ENCODE assay signal across 16 cellular contexts in genomic region chr6:9205645-9206044, GRCh38.
A peak's percentile ranks its signal among the peaks of the same experiment; 100 is the strongest.
DNase-seq lines count a peak whose midpoint lies in the region; ATAC-seq and TF ChIP-seq lines count a peak whose summit lies in the region.
"Had no signal": no experiment of that assay in that cellular context is flagged by ENCODE, and none has a peak within 500 bp of the region (broad histone marks: within the 10 kb centered on the region; RNA-seq: fewer than 3 reads in every experiment).

No MANE protein-coding gene starts in this region.

- no peaks in the 10 kb centered on the region for H3K4me1 ChIP-seq in adipocyte (ENCODE audit: control insufficient read depth, insufficient read depth, low read length)
- H3K4me1 ChIP-seq: HAP-1 had no signal

- H3K9me3 ChIP-seq in adipocyte (ENCODE audit: control insufficient read depth, low read length), result peaks cover 13% of the 10 kb centered on the region
- H3K9me3 ChIP-seq: HAP-1 had no signal

- TF ChIP-seq CTCF in AG10803 (conservative IDR thresholded peaks at IDR 0.05; ENCODE audit: low read length), result no peak

- H3K27me3 ChIP-seq in adipocyte (replicated peaks; ENCODE audit: control insufficient read depth, insufficient read depth, low read length), result no peaks in the 10 kb centered on the region

- no peak for ATAC-seq in HG02973 (IDR thresholded peaks at IDR 0.05; ENCODE audit: unreplicated experiment)
- ATAC-seq: K562 had no signal

- DNase-seq in AG10803 (ENCODE audit: low read depth), result peak; percentile 9
- DNase-seq in HCEC 1CT, result peak; percentile 26
- DNase-seq in adipocyte (ENCODE audit: low read depth), result peak; percentile 58
- DNase-seq in iris pigment epithelial cell (ENCODE audit: low read depth), result peak; percentile 1
- no peak for DNase-seq in pons (ENCODE audit: low spot score)
- DNase-seq in activated CD4-positive, CD25-positive, alpha-beta regulatory T cell (lab: John Stamatoyannopoulos, UW), result no peak
- DNase-seq: 8988T; ACHN; C1 segment of cervical spinal cord; Calu3; CD4-positive, alpha-beta T cell; DMS 273 treated with DMSO at 0.1 percent for 48 hours; GDM1 had no signal

- H3K36me3 ChIP-seq in adipocyte (ENCODE audit: control insufficient read depth, insufficient read depth, low read length, severe bottlenecking), result no peaks in the 10 kb centered on the region
- H3K36me3 ChIP-seq: HAP-1 had no signal

- H3K4me3 ChIP-seq in AG10803 (ENCODE audit: low read length) (no peak overlapping the region), adipocyte (ENCODE audit: low read length) (no peak overlapping the region)
- H3K4me3 ChIP-seq: HAP-1, K562 had no signal

- H3K9ac ChIP-seq in adipocyte (ENCODE audit: low read length), result no peak overlapping the region

Comparison
In these comparisons a context has a peak if more than half of its experiments do, and no peak if none do; other contexts are left out.
1. DNase-seq: peak in AG10803 (single experiment), HCEC 1CT (single experiment), adipocyte (single experiment) and iris pigment epithelial cell (single experiment); none in pons (single experiment) and activated CD4-positive, CD25-positive, alpha-beta regulatory T cell (0 of 4).